In the genomic region with DNA sequence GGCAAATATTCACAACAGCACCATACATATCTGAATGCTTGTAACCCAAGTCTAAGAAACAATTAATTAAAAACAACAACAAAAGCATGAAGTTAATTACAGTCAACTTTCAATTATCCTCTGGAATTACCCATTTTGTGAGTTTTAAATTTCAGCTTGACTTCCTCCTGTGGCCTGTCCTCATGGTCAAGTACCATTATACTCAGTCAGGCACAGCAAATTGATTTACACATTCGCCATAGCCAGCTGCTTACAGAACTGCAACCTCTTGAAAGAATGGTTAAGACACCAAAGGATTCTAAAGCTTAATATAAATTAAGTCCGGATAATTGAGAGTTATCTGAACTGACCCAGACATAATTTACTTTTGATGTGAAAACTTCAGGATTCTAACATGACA, we compare ENCODE assay signal across 27 cellular contexts.
A peak's percentile ranks its signal among the peaks of the same experiment; 100 is the strongest.
DNase-seq lines count a peak whose midpoint lies in the region; ATAC-seq and TF ChIP-seq lines count a peak whose summit lies in the region.
"Had no signal": no experiment of that assay in that cellular context is flagged by ENCODE, and none has a peak within 500 bp of the region (broad histone marks: within the 10 kb centered on the region; RNA-seq: fewer than 3 reads in every experiment).

No MANE protein-coding gene starts in this region.

- H3K9me3 ChIP-seq in gastroesophageal sphincter: no peaks in the 10 kb centered on the region
- no peaks in the 10 kb centered on the region for H3K9me3 ChIP-seq in tibial nerve
- H3K9me3 ChIP-seq: gastrocnemius medialis, Peyer's patch, prostate gland, thoracic aorta, vagina had no signal

- TF ChIP-seq EP300 in gastroesophageal sphincter (IDR thresholded peaks at IDR 0.05) (no peak), tibial nerve (IDR thresholded peaks at IDR 0.05) (no peak)

- TF ChIP-seq CTCF in gastroesophageal sphincter (IDR thresholded peaks at IDR 0.05) (no peak), tibial nerve (IDR thresholded peaks at IDR 0.05) (no peak)

- H3K27me3 ChIP-seq in gastroesophageal sphincter (no peaks in the 10 kb centered on the region), tibial nerve (no peaks in the 10 kb centered on the region)
- H3K27me3 ChIP-seq: gastrocnemius medialis, Peyer's patch, vagina had no signal

- no peak overlapping the region for H3K4me3 ChIP-seq in gastroesophageal sphincter
- H3K4me3 ChIP-seq in tibial nerve: no peak overlapping the region
- H3K4me3 ChIP-seq: gastrocnemius medialis, lung, Peyer's patch, prostate gland, thoracic aorta, vagina had no signal

- H3K4me1 ChIP-seq in gastroesophageal sphincter (peaks cover 0 to 40% (median 4%) of the 10 kb centered on the region in 3 donors), tibial nerve (peaks cover 0 to 16% (median 9%) of the 10 kb centered on the region in 4 donors)
- H3K4me1 ChIP-seq: Peyer's patch, prostate gland, vagina had no signal

- no peak for TF ChIP-seq POLR2A in gastroesophageal sphincter (IDR thresholded peaks at IDR 0.05)
- no peak for TF ChIP-seq POLR2A in tibial nerve (IDR thresholded peaks at IDR 0.05)

- 66 to 75% methylated on average over 2 of the region's 2 CpGs for WGBS in gastroesophageal sphincter (ENCODE audit: low coverage in 1 of 2), 2 donors
- WGBS in tibial nerve, 2 donors: 83 to 91% methylated on average over 2 of the region's 2 CpGs

- no peak for ATAC-seq in gastroesophageal sphincter
- no peak for ATAC-seq in GM18909 (IDR thresholded peaks at IDR 0.05; ENCODE audit: poor library complexity, unreplicated experiment)
- ATAC-seq: activated CD8-positive, alpha-beta T cell treated with anti-CD3 and anti-CD28 coated beads, Interleukin-2, amount 10 ng/mL, durations not matched to agents 7 days and 5 days; gastrocnemius medialis; natural killer cell treated with Interleukin-12 subunit alpha and Interleukin-12 subunit beta and Interleukin-15 and Interleukin-18, amount 100 ng/mL, for 72 hours; sciatic nerve; stimulated activated naive CD8-positive, alpha-beta T cell treated with anti-CD3 and anti-CD28 coated beads, Interleukin-15, amount 100 ng/mL, for 72 hours had no signal

- peaks cover 0 to 39% of the 10 kb centered on the region in 2 donors for H3K36me3 ChIP-seq in gastroesophageal sphincter
- peaks cover 0 to 42% (median 2%) of the 10 kb centered on the region in 3 donors for H3K36me3 ChIP-seq in tibial nerve
- H3K36me3 ChIP-seq: prostate gland, thoracic aorta had no signal

- H3K27ac ChIP-seq in gastroesophageal sphincter (peak overlapping the region in 3 of 4 donors; percentile 13 to 68 (median 25)), tibial nerve (peak overlapping the region in 1 of 4 donors; percentile 23)
- H3K27ac ChIP-seq: Peyer's patch, prostate gland, thoracic aorta, vagina had no signal

- peak; percentile 5 to 72 (median 13) for DNase-seq in NCI-H1417 (lab: John Stamatoyannopoulos, UW)
- no peak for DNase-seq in NCI-H1417 treated with DMSO at 0.1 percent for 48 hours (lab: John Stamatoyannopoulos, UW)
- peak; percentile 48 for DNase-seq in NCI-H1092 treated with DMSO at 0.1 percent for 48 hours (lab: John Stamatoyannopoulos, UW)
- peak; percentile 18 for DNase-seq in NCI-H510A treated with DMSO at 0.1 percent for 48 hours (lab: John Stamatoyannopoulos, UW)
- no peak for DNase-seq in NK-92 treated with Interleukin-12 subunit alpha and Interleukin-12 subunit beta, amount 100 ng/mL, for 24 hours (lab: John Stamatoyannopoulos, UW)
- DNase-seq in tibial nerve (ENCODE audit: low spot score in 2 of 2): no peak
- DNase-seq: activated CD8-positive, alpha-beta T cell treated with anti-CD3 and anti-CD28 coated beads, Interleukin-2, amount 10 ng/mL, durations not matched to agents 7 days and 5 days; activated naive CD4-positive, alpha-beta T cell treated with anti-CD3 and anti-CD28 coated beads, Interleukin-2, amount 50 U/mL, for 16 hours; amniotic stem cell; gastrocnemius medialis; HCEC 1CT; NCI-H1048; NCI-H526 treated with DMSO at 0.1 percent for 48 hours; occipital lobe; Peyer's patch; SHP77 treated with DMSO at 0.1 percent for 48 hours; stimulated activated CD4-positive, alpha-beta T cell treated with anti-CD3 and anti-CD28 coated beads, Interleukin-12 subunit alpha, Interleukin-12 subunit beta, amount 100 ng/mL, for 4 hours; stimulated activated CD4-positive, alpha-beta T cell treated with anti-CD3 and anti-CD28 coated beads, Interleukin-2, amount 100 ng/mL, for 48 hours; stimulated activated naive CD8-positive, alpha-beta T cell treated with anti-CD3 and anti-CD28 coated beads, Interleukin-15, amount 100 ng/mL, for 72 hours had no signal

Comparison
In these comparisons a context has a peak if more than half of its experiments do, and no peak if none do; other contexts are left out.
1. DNase-seq: peak in NCI-H1417 (3 of 3), NCI-H1092 treated with DMSO at 0.1 percent for 48 hours (single experiment) and NCI-H510A treated with DMSO at 0.1 percent for 48 hours (single experiment); none in NCI-H1417 treated with DMSO at 0.1 percent for 48 hours (single experiment), NK-92 treated with Interleukin-12 subunit alpha and Interleukin-12 subunit beta, amount 100 ng/mL, for 24 hours (single experiment) and tibial nerve (0 of 2).